2 cellular contexts compared by ENCODE assay signal in the genomic region with DNA sequence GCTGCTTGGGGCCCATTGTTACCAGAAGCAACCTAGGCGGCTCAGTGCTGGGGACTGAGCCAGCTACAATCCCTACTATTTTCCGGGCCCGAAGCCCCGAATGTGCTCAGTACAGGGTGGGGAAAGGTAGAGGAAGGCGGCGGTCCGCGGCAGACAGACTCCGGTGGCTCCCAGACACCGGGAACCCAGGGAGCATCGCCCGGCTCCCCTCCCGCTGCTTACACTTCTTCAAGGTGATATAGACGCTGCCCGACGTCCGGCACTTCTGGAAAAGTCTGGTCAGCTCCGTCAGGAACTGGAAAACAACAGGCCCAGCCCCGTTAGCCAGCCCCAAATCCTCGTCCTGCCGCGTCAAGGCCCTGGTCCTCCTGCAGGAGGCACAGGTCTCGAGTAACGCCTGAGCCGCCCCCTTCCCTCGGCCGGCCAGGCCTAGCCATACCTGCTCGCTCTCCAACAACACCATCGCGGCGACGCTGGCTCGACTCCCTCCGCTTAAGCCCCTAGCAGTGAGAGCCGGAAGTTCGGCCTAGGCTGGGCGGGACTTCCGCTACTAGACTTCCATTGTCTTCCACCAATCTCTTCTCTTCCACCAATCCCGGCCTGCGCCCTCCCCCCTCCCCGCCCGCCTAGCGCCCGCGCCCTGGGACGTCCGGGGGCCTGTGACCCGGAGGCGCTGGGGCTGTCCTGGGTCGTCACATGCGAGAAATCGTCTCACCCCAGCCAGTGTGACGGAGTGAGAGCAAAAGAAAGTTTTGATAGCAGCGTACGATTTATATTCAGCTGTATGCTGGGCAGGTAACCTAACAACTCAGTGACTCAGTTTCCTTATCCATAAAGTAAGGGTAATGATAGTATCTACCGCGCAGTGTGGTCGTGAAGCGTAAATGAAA.
A peak's percentile ranks its signal among the peaks of the same experiment; 100 is the strongest.
TF ChIP-seq lines count a peak whose summit lies in the region.

A gene with protein sequence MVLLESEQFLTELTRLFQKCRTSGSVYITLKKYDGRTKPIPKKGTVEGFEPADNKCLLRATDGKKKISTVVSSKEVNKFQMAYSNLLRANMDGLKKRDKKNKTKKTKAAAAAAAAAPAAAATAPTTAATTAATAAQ (minus strand): TSS at position 528 of the 890 bp plus-strand sequence. CDS start 65 bp downstream, at position 463.

TF ChIP-seq in IMR-90, 13 proteins besides CTCF, POLR2A, EP300 and RAD21:
- no peak for TF ChIP-seq SMC3 (IDR thresholded peaks at IDR 0.05; ENCODE audit: low read depth, low read length)
- TF ChIP-seq MAZ (IDR thresholded peaks at IDR 0.05; ENCODE audit: borderline replicate concordance, low read depth, low read length): peak; percentile 82
- peak; percentile 89; the same call in 1 of the 2 replicates for TF ChIP-seq CHD1 (IDR thresholded peaks at IDR 0.05; ENCODE audit: low read depth, low read length)
- no peak for TF ChIP-seq BHLHE40 (IDR thresholded peaks at IDR 0.05; ENCODE audit: low read depth, low read length)
- no peak for TF ChIP-seq NFE2L2 (IDR thresholded peaks at IDR 0.05; ENCODE audit: low read depth, low read length)
- TF ChIP-seq MXI1 (IDR thresholded peaks at IDR 0.05; ENCODE audit: borderline replicate concordance, low read depth, low read length): 0 out of 2 replicates have a peak, but pooled peaks have one; percentile 24
- TF ChIP-seq RFX5 (IDR thresholded peaks at IDR 0.05; ENCODE audit: low read depth, low read length): no peak
TF ChIP-seq in IMR-90: peak in this region for 3.

TF ChIP-seq in endothelial cell of umbilical vein, 7 proteins besides CTCF, POLR2A, EP300 and RAD21:
- TF ChIP-seq FOS (IDR thresholded peaks at IDR 0.05; ENCODE audit: borderline replicate concordance, insufficient read depth, low read length): no peak
- peak; percentile 29 for TF ChIP-seq GATA2 (IDR thresholded peaks at IDR 0.05; ENCODE audit: insufficient read depth, insufficient read length, low read depth, low read length)
- peak; percentile 89 for TF ChIP-seq POLR2AphosphoS5 (IDR thresholded peaks at IDR 0.05; ENCODE audit: insufficient read depth, low read depth, low read length)
